ENCODE assay signal across 8 cellular contexts in genomic region chrX:53831662-53832635, GRCh38.
DNase-seq lines count a peak whose midpoint lies in the region; ATAC-seq and TF ChIP-seq lines count a peak whose summit lies in the region.

No MANE protein-coding gene starts in this region.

- peak; percentile 72 for ATAC-seq in HG02642 (IDR thresholded peaks at IDR 0.05; ENCODE audit: poor library complexity, unreplicated experiment)
- ATAC-seq in HG03025 (IDR thresholded peaks at IDR 0.05; ENCODE audit: low FRiP score, unreplicated experiment) = no peak

- 38 to 47% (median 44%) methylated on average over 7 to 8 of the region's 8 CpGs for WGBS in spleen, 5 donors

- peak; percentile 15 for DNase-seq in NK-92 treated with Interleukin-12 subunit alpha and Interleukin-12 subunit beta, amount 100 ng/mL, for 24 hours (lab: John Stamatoyannopoulos, UW)
- DNase-seq in NK-92 (lab: John Stamatoyannopoulos, UW; ENCODE audit: unreplicated experiment) (no peak), NCI-H748 (lab: John Stamatoyannopoulos, UW; ENCODE audit: unreplicated experiment) (peak; percentile 51), activated T-cell treated with anti-CD3 and anti-CD28 coated beads for 4 hours (peak; percentile 36), fibroblast of villous mesenchyme (ENCODE audit: low read depth) (peak; percentile 23), spleen (no peak)

- H3K9me3 ChIP-seq in spleen = no peaks in the 10 kb centered on the region

- intact Hi-C loops in spleen (cut with DNase I; ENCODE audit: low total_unique reads) = no loop called here

- H3K27me3 ChIP-seq in spleen (replicated peaks in 1 of 7) = no peaks in the 10 kb centered on the region

- no peak overlapping the region for H3K4me3 ChIP-seq in fibroblast of villous mesenchyme (ENCODE audit: low read depth, low read length)
- H3K4me3 ChIP-seq in spleen = no peak overlapping the region

- peak; percentile 53 for TF ChIP-seq CTCF in fibroblast of villous mesenchyme (IDR thresholded peaks at IDR 0.05; ENCODE audit: insufficient read depth, low read depth, low read length)
- peak in 10 of 11 experiments; percentile 12 to 55 (median 39) for TF ChIP-seq CTCF in spleen (IDR thresholded peaks at IDR 0.05 in 8 of 11, conservative IDR thresholded peaks at IDR 0.05 in 3 of 11)

- H3K4me1 ChIP-seq in spleen = no peaks in the 10 kb centered on the region

- no peaks in the 10 kb centered on the region for H3K36me3 ChIP-seq in spleen

- no peak for TF ChIP-seq POLR2A in spleen (IDR thresholded peaks at IDR 0.05)

- H3K27ac ChIP-seq in spleen = no peak overlapping the region

Comparison
In these comparisons a context has a peak if more than half of its experiments do, and no peak if none do; other contexts are left out.
1. DNase-seq: peak in NK-92 treated with Interleukin-12 subunit alpha and Interleukin-12 subunit beta, amount 100 ng/mL, for 24 hours (single experiment), NCI-H748 (single experiment), activated T-cell treated with anti-CD3 and anti-CD28 coated beads for 4 hours (single experiment) and fibroblast of villous mesenchyme (single experiment); none in NK-92 (single experiment) and spleen (single experiment).